In the genomic region with DNA sequence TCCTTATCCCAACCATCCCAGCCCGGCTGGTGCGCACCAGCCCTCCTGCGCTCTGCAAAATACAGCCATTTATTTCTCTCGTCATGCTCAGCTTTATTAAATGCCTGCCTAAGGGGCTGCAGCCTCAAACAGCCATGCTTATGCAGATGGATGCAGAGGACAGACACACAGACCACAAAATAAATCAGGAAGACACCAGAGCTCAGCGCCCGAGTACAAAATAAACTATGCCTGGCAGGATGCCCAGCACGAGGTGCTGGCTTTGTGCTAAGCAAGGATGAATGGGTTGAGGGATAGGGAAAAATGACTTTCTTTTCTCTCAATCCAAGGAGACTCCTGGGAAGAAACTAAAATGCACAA, we compare ENCODE assay signal across 10 cellular contexts.
DNase-seq lines count a peak whose midpoint lies in the region; ATAC-seq and TF ChIP-seq lines count a peak whose summit lies in the region.
"Had no signal": no experiment of that assay in that cellular context is flagged by ENCODE, and none has a peak within 500 bp of the region (broad histone marks: within the 10 kb centered on the region; RNA-seq: fewer than 3 reads in every experiment).

No MANE protein-coding gene starts in this region.

- H3K9me3 Mint-ChIP-seq in Calu3 (ENCODE audit: low read depth, unreplicated experiment): no peaks in the 10 kb centered on the region
- H3K9me3 Mint-ChIP-seq: stimulated activated effector memory CD8-positive, alpha-beta T cell treated with anti-CD3 and anti-CD28 coated beads, Interleukin-12 subunit alpha, Interleukin-12 subunit beta, amount 100 ng/mL, for 72 hours had no signal

- CTCF ChIA-PET in Calu3 (lab: Charles Lee): no interaction called here

- H3K4me3 Mint-ChIP-seq in Calu3 (ENCODE audit: low read depth, unreplicated experiment): no peak overlapping the region
- H3K4me3 Mint-ChIP-seq: stimulated activated effector memory CD8-positive, alpha-beta T cell treated with anti-CD3 and anti-CD28 coated beads, Interleukin-12 subunit alpha, Interleukin-12 subunit beta, amount 100 ng/mL, for 72 hours had no signal

- no TSS peak for BruUV-seq in Calu3 (replicated peaks; lab: Mats Ljungman, UMichigan)

- H3K27me3 Mint-ChIP-seq in Calu3 (ENCODE audit: unreplicated experiment): peaks cover 36% of the 10 kb centered on the region

- ATAC-seq in omental fat pad (ENCODE audit: low FRiP score) (peak; percentile 17), HG02642 (IDR thresholded peaks at IDR 0.05; ENCODE audit: poor library complexity, unreplicated experiment) (no peak), HG03342 (IDR thresholded peaks at IDR 0.05; ENCODE audit: unreplicated experiment) (no peak), GM19351 (IDR thresholded peaks at IDR 0.05; ENCODE audit: unreplicated experiment) (no peak)
- ATAC-seq: stimulated activated effector memory CD8-positive, alpha-beta T cell treated with anti-CD3 and anti-CD28 coated beads, Interleukin-12 subunit alpha, Interleukin-12 subunit beta, amount 100 ng/mL, for 72 hours had no signal

- H3K36me3 Mint-ChIP-seq in Calu3 (ENCODE audit: insufficient read depth, unreplicated experiment): no peaks in the 10 kb centered on the region
- H3K36me3 Mint-ChIP-seq: stimulated activated effector memory CD8-positive, alpha-beta T cell treated with anti-CD3 and anti-CD28 coated beads, Interleukin-12 subunit alpha, Interleukin-12 subunit beta, amount 100 ng/mL, for 72 hours had no signal

- no peaks in the 10 kb centered on the region for H3K4me1 Mint-ChIP-seq in Calu3 (ENCODE audit: low read depth, unreplicated experiment)
- H3K4me1 Mint-ChIP-seq: stimulated activated effector memory CD8-positive, alpha-beta T cell treated with anti-CD3 and anti-CD28 coated beads, Interleukin-12 subunit alpha, Interleukin-12 subunit beta, amount 100 ng/mL, for 72 hours had no signal

- H3K4me3 ChIP-seq in epithelial cell of esophagus (ENCODE audit: low read length): no peak overlapping the region

- peak; percentile 54 for DNase-seq in COR-L47 (lab: John Stamatoyannopoulos, UW)
- peak; percentile 37 for DNase-seq in NCI-H2081 treated with DMSO at 0.1 percent for 48 hours (lab: John Stamatoyannopoulos, UW)
- DNase-seq in epithelial cell of esophagus (ENCODE audit: low read depth): peak; percentile 8
- peak; percentile 50 for DNase-seq in omental fat pad (ENCODE audit: low spot score)
- DNase-seq in Calu3: no peak
- DNase-seq: SIG-M5 had no signal

- no peak for TF ChIP-seq CTCF in epithelial cell of esophagus (IDR thresholded peaks at IDR 0.05; ENCODE audit: insufficient read depth, low read depth, low read length, missing control alignments)
- TF ChIP-seq CTCF in omental fat pad (IDR thresholded peaks at IDR 0.05): no peak
- TF ChIP-seq CTCF in Calu3 (IDR thresholded peaks at IDR 0.05; ENCODE audit: unreplicated experiment): no peak

- H3K27ac Mint-ChIP-seq in Calu3 (ENCODE audit: unreplicated experiment): no peak overlapping the region
- H3K27ac Mint-ChIP-seq: stimulated activated effector memory CD8-positive, alpha-beta T cell treated with anti-CD3 and anti-CD28 coated beads, Interleukin-12 subunit alpha, Interleukin-12 subunit beta, amount 100 ng/mL, for 72 hours had no signal

- intact Hi-C loops in Calu3 (cut with micrococcal nuclease; ENCODE audit: unreplicated experiment): no loop called here
